ENCODE assay signal across 1 cellular context in genomic region chr3:38519651-38520050, GRCh38.
TF ChIP-seq lines count a peak whose summit lies in the region.

No MANE protein-coding gene starts in this region.

TF ChIP-seq in H1, 55 proteins besides CTCF, POLR2A, EP300 and RAD21:
- TF ChIP-seq BRCA1 (IDR thresholded peaks at IDR 0.05; ENCODE audit: low read depth, low read length) (no peak), RXRA (IDR thresholded peaks at IDR 0.05; ENCODE audit: insufficient read depth, low read depth, low read length) (no peak), POU5F1 (IDR thresholded peaks at IDR 0.05; ENCODE audit: low read depth, low read length) (no peak), TCF12 (IDR thresholded peaks at IDR 0.05; ENCODE audit: low read depth, low read length) (0 out of 2 replicates have a peak, but pooled peaks have one; percentile 45), POLR2AphosphoS5 (IDR thresholded peaks at IDR 0.05; ENCODE audit: low read depth, low read length) (no peak), SIN3A (conservative IDR thresholded peaks at IDR 0.05 in 1 of 2, IDR thresholded peaks at IDR 0.05 in 1 of 2; ENCODE audit: low read depth in 1 of 2, low read length in 2 of 2) (no peak), TEAD4 (IDR thresholded peaks at IDR 0.05; ENCODE audit: low read depth, low read length) (peak; percentile 52; the same call in 1 of the 2 replicates), SP1 (IDR thresholded peaks at IDR 0.05; ENCODE audit: low read depth, low read length) (0 out of 2 replicates have a peak, but pooled peaks have one; percentile 35)
- TF ChIP-seq, protein P1, sequence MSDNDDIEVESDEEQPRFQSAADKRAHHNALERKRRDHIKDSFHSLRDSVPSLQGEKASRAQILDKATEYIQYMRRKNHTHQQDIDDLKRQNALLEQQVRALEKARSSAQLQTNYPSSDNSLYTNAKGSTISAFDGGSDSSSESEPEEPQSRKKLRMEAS (IDR thresholded peaks at IDR 0.05): peak; percentile 28; the same call in 1 of the 2 replicates
